In the genomic region with DNA sequence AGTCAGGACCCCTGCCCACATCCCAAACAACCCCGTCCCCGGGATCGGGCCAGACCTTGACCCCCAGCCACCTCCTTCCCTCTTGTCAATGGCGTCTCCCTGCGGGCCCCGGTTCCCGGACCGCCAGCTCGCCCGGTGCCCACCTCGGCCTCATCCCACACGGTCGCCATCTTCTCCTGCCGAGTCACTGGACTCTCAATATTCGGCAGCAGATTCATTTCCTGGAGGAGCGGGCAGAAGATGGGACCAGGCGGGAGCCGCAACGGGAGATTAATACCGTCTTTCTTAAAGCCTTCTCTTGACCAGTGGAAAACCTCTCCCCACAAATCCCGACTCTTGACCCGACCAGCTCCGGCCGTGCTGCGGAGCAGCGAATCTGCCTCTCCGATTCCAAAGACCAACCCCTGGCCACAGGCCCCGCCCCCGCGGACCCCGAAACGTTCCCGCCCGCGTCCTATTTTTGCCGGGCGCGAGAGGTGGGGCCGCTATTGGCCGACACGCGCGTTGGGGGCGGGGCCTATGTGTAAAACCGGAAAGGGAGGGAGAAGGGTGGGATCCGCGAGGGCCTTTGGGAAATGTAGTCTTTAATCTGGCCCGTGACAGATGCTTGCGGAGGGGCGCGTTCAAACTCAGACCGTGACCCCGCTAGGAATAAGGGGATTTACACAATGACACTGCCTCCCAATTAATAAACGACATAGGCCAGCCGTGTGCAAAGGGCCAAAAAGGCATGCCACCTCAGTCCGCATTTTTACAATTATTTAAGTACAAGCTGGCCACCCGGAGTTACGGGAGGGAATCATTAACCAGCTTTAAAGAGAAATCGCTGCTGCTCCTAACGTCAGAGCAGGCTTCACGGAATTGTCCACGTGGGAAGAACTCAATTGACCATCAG, we compare ENCODE assay signal across 1 cellular context.
TF ChIP-seq lines count a peak whose summit lies in the region.

PSMC3 (minus strand) TSS at position 378 of the 895 bp plus-strand sequence; CDS start at position 218, 160 bp downstream.

TF ChIP-seq in HepG2, 621 proteins besides CTCF, POLR2A, EP300 and RAD21 (continued from another document and continues in another):
- TF ChIP-seq, protein P1, sequence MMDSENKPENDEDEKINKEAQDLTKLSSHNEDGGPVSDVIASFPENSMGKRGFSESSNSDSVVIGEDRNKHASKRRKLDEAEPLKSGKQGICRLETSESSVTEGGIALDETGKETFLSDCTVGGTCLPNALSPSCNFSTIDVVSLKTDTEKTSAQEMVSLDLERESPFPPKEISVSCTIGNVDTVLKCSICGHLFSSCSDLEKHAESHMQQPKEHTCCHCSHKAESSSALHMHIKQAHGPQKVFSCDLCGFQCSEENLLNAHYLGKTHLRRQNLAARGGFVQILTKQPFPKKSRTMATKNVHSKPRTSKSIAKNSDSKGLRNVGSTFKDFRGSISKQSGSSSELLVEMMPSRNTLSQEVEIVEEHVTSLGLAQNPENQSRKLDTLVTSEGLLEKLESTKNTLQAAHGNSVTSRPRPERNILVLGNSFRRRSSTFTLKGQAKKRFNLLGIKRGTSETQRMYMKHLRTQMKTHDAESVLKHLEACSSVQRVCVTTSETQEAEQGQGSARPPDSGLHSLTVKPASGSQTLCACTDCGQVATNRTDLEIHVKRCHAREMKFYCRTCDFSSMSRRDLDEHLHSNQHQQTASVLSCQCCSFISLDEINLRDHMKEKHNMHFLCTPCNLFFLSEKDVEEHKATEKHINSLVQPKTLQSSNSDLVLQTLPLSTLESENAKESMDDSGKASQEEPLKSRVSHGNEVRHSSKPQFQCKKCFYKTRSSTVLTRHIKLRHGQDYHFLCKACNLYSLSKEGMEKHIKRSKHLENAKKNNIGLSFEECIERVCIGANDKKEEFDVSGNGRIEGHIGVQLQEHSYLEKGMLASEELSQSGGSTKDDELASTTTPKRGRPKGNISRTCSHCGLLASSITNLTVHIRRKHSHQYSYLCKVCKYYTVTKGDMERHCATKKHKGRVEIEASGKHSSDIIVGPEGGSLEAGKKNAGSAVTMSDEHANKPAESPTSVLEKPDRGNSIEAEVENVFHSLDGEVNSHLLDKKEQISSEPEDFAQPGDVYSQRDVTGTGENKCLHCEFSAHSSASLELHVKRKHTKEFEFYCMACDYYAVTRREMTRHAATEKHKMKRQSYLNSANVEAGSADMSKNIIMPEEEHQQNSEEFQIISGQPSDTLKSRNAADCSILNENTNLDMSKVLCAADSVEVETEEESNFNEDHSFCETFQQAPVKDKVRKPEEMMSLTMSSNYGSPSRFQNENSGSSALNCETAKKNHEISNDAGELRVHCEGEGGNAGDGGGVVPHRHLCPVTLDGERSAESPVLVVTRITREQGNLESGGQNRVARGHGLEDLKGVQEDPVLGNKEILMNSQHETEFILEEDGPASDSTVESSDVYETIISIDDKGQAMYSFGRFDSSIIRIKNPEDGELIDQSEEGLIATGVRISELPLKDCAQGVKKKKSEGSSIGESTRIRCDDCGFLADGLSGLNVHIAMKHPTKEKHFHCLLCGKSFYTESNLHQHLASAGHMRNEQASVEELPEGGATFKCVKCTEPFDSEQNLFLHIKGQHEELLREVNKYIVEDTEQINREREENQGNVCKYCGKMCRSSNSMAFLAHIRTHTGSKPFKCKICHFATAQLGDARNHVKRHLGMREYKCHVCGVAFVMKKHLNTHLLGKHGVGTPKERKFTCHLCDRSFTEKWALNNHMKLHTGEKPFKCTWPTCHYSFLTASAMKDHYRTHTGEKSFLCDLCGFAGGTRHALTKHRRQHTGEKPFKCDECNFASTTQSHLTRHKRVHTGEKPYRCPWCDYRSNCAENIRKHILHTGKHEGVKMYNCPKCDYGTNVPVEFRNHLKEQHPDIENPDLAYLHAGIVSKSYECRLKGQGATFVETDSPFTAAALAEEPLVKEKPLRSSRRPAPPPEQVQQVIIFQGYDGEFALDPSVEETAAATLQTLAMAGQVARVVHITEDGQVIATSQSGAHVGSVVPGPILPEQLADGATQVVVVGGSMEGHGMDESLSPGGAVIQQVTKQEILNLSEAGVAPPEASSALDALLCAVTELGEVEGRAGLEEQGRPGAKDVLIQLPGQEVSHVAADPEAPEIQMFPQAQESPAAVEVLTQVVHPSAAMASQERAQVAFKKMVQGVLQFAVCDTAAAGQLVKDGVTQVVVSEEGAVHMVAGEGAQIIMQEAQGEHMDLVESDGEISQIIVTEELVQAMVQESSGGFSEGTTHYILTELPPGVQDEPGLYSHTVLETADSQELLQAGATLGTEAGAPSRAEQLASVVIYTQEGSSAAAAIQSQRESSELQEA (CRISPR knock-in tag; IDR thresholded peaks at IDR 0.05; ENCODE audit: not compliant biosample characterization): no peak
- TF ChIP-seq FOXK1 (CRISPR knock-in tag; IDR thresholded peaks at IDR 0.05; ENCODE audit: borderline replicate concordance, low read depth) (peak; percentile 63), RARA (CRISPR knock-in tag; IDR thresholded peaks at IDR 0.05) (no peak), SRY (CRISPR knock-in tag; IDR thresholded peaks at IDR 0.05) (peak; percentile 32; the same call in 1 of the 2 replicates), ATRX (CRISPR knock-in tag; IDR thresholded peaks at IDR 0.05; ENCODE audit: borderline replicate concordance) (no peak), JUN (CRISPR knock-in tag; IDR thresholded peaks at IDR 0.05) (no peak), ZFX (CRISPR knock-in tag; IDR thresholded peaks at IDR 0.05; ENCODE audit: low read depth) (peak; percentile 34), CREM (IDR thresholded peaks at IDR 0.05) (peak; percentile 84), CREM (CRISPR knock-in tag; IDR thresholded peaks at IDR 0.05) (no peak), SIX4 (CRISPR knock-in tag; IDR thresholded peaks at IDR 0.05) (0 out of 2 replicates have a peak, but pooled peaks have one; percentile 20), KDM5B (CRISPR knock-in tag; IDR thresholded peaks at IDR 0.05; ENCODE audit: borderline replicate concordance) (0 out of 2 replicates have a peak, but pooled peaks have one; percentile 18), MXI1 (IDR thresholded peaks at IDR 0.05; ENCODE audit: borderline replicate concordance, low read depth, low read length) (no peak; the same call in 2 of the 3 replicates), RXRB (CRISPR knock-in tag; IDR thresholded peaks at IDR 0.05; ENCODE audit: borderline replicate concordance) (0 out of 2 replicates have a peak, but pooled peaks have one; percentile 22), HNF1A (IDR thresholded peaks at IDR 0.05; ENCODE audit: low read depth) (no peak), HNF1A (CRISPR knock-in tag; IDR thresholded peaks at IDR 0.05; ENCODE audit: borderline replicate concordance) (peak; percentile 78), KAT8 (CRISPR knock-in tag; IDR thresholded peaks at IDR 0.05) (peak; percentile 92)
- TF ChIP-seq, protein P2, sequence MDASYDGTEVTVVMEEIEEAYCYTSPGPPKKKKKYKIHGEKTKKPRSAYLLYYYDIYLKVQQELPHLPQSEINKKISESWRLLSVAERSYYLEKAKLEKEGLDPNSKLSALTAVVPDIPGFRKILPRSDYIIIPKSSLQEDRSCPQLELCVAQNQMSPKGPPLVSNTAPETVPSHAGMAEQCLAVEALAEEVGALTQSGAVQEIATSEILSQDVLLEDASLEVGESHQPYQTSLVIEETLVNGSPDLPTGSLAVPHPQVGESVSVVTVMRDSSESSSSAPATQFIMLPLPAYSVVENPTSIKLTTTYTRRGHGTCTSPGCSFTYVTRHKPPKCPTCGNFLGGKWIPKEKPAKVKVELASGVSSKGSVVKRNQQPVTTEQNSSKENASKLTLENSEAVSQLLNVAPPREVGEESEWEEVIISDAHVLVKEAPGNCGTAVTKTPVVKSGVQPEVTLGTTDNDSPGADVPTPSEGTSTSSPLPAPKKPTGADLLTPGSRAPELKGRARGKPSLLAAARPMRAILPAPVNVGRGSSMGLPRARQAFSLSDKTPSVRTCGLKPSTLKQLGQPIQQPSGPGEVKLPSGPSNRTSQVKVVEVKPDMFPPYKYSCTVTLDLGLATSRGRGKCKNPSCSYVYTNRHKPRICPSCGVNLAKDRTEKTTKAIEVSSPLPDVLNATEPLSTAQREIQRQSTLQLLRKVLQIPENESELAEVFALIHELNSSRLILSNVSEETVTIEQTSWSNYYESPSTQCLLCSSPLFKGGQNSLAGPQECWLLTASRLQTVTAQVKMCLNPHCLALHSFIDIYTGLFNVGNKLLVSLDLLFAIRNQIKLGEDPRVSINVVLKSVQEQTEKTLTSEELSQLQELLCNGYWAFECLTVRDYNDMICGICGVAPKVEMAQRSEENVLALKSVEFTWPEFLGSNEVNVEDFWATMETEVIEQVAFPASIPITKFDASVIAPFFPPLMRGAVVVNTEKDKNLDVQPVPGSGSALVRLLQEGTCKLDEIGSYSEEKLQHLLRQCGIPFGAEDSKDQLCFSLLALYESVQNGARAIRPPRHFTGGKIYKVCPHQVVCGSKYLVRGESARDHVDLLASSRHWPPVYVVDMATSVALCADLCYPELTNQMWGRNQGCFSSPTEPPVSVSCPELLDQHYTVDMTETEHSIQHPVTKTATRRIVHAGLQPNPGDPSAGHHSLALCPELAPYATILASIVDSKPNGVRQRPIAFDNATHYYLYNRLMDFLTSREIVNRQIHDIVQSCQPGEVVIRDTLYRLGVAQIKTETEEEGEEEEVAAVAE (CRISPR knock-in tag; IDR thresholded peaks at IDR 0.05; ENCODE audit: borderline replicate concordance): 0 out of 2 replicates have a peak, but pooled peaks have one; percentile 32
- TF ChIP-seq, protein P3, sequence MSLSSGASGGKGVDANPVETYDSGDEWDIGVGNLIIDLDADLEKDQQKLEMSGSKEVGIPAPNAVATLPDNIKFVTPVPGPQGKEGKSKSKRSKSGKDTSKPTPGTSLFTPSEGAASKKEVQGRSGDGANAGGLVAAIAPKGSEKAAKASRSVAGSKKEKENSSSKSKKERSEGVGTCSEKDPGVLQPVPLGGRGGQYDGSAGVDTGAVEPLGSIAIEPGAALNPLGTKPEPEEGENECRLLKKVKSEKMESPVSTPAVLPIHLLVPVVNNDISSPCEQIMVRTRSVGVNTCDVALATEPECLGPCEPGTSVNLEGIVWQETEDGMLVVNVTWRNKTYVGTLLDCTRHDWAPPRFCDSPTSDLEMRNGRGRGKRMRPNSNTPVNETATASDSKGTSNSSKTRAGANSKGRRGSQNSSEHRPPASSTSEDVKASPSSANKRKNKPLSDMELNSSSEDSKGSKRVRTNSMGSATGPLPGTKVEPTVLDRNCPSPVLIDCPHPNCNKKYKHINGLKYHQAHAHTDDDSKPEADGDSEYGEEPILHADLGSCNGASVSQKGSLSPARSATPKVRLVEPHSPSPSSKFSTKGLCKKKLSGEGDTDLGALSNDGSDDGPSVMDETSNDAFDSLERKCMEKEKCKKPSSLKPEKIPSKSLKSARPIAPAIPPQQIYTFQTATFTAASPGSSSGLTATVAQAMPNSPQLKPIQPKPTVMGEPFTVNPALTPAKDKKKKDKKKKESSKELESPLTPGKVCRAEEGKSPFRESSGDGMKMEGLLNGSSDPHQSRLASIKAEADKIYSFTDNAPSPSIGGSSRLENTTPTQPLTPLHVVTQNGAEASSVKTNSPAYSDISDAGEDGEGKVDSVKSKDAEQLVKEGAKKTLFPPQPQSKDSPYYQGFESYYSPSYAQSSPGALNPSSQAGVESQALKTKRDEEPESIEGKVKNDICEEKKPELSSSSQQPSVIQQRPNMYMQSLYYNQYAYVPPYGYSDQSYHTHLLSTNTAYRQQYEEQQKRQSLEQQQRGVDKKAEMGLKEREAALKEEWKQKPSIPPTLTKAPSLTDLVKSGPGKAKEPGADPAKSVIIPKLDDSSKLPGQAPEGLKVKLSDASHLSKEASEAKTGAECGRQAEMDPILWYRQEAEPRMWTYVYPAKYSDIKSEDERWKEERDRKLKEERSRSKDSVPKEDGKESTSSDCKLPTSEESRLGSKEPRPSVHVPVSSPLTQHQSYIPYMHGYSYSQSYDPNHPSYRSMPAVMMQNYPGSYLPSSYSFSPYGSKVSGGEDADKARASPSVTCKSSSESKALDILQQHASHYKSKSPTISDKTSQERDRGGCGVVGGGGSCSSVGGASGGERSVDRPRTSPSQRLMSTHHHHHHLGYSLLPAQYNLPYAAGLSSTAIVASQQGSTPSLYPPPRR (CRISPR knock-in tag; IDR thresholded peaks at IDR 0.05; ENCODE audit: borderline replicate concordance): peak; percentile 43; the same call in 1 of the 2 replicates
